8 cellular contexts compared by ENCODE assay signal in the genomic region with DNA sequence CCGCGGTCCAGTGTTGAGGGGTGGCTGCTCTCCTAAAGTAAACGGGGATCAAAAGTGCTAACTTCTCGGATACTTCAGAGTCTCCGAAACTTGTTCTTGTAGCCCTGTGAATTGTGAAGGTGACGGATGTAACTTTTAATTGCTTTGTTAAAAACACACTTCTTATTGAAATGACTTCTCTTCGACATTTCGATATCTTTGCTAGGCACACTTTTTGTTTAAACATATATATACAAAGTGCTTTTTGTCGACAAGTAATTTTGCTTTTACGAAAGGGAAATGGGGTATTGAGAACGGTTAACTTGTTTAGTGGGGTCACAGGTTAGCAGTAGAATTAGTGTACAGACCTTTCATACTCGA. TPM values are rescaled to one million over a fixed set of nuclear protein-coding genes. Genes with fewer than 3 reads are reported as not detected.
DNase-seq lines count a peak whose midpoint lies in the region; ATAC-seq and TF ChIP-seq lines count a peak whose summit lies in the region.

No MANE protein-coding gene starts in this region.

- peaks cover 11% of the 10 kb centered on the region for H3K27me3 Mint-ChIP-seq in activated CD4-positive, alpha-beta T cell treated with anti-CD3 and anti-CD28 coated beads for 36 hours
- H3K27me3 Mint-ChIP-seq in T-helper 17 cell: no peaks in the 10 kb centered on the region

- peaks cover 43% of the 10 kb centered on the region for H3K4me1 Mint-ChIP-seq in activated CD4-positive, alpha-beta T cell treated with anti-CD3 and anti-CD28 coated beads for 36 hours
- H3K4me1 Mint-ChIP-seq in T-helper 17 cell: peaks cover 20% of the 10 kb centered on the region

- peak overlapping the region; percentile 87 for H3K4me3 Mint-ChIP-seq in activated CD4-positive, alpha-beta T cell treated with anti-CD3 and anti-CD28 coated beads for 36 hours
- H3K4me3 Mint-ChIP-seq in T-helper 17 cell: peak overlapping the region; percentile 81

- intact Hi-C loops in activated CD4-positive, alpha-beta T cell treated with anti-CD3 and anti-CD28 coated beads for 36 hours (cut with DNase I, micrococcal nuclease): loop anchor here (1.0 to 5.0 kb wide), 8 partner anchors 88 to 1039 kb away; a partner anchor contains a TSS
- intact Hi-C loops in head of caudate nucleus (cut with DNase I): loop anchor here (10.0 kb wide), 1 partner anchor 175 kb away; no protein-coding TSS in a partner anchor

- DNase-seq in activated CD4-positive, alpha-beta T cell treated with anti-CD3 and anti-CD28 coated beads for 36 hours: no peak
- no peak for DNase-seq in activated CD4-positive, alpha-beta T cell treated with anti-CD3 and anti-CD28 coated beads for 1 hour
- DNase-seq in T-helper 17 cell (no peak), foreskin fibroblast (no peak), head of caudate nucleus (no peak), NCI-H82 (lab: John Stamatoyannopoulos, UW) (no peak)
- DNase-seq in stimulated activated CD4-positive, alpha-beta T cell treated with anti-CD3 and anti-CD28 coated beads, Interleukin-4, amount 100 ng/mL, for 24 hours: no peak

- ATAC-seq in activated CD4-positive, alpha-beta T cell treated with anti-CD3 and anti-CD28 coated beads for 36 hours: no peak
- ATAC-seq in T-helper 17 cell: no peak

- H3K4me3 ChIP-seq in foreskin fibroblast (ENCODE audit: low read depth in 1 of 2, low read length in 2 of 2): peak overlapping the region; percentile 79 to 80
- peak overlapping the region; percentile 80 for H3K4me3 ChIP-seq in skeletal muscle satellite cell (ENCODE audit: low read length)

- no peak for TF ChIP-seq CTCF in foreskin fibroblast (IDR thresholded peaks at IDR 0.05; ENCODE audit: low read depth, low read length)

- H3K36me3 ChIP-seq in skeletal muscle satellite cell (ENCODE audit: insufficient read depth, low read length): no peaks in the 10 kb centered on the region

- H3K9me3 ChIP-seq in T-helper 17 cell (ENCODE audit: control insufficient read depth, low read length, poor library complexity, severe bottlenecking) (no peaks in the 10 kb centered on the region), skeletal muscle satellite cell (replicated peaks; ENCODE audit: low read length) (no peaks in the 10 kb centered on the region)

- H3K27me3 ChIP-seq in skeletal muscle satellite cell (ENCODE audit: control insufficient read depth, insufficient read depth, low read length): no peaks in the 10 kb centered on the region

- CTCF ChIA-PET in activated CD4-positive, alpha-beta T cell treated with anti-CD3 and anti-CD28 coated beads for 36 hours (lab: Charles Lee): interaction anchor here (0.7 kb wide), 1 partner anchor 158 kb away, joined by 3 read pairs; no protein-coding TSS in a partner anchor

- H3K27ac Mint-ChIP-seq in activated CD4-positive, alpha-beta T cell treated with anti-CD3 and anti-CD28 coated beads for 36 hours: peak overlapping the region; percentile 87
- H3K27ac Mint-ChIP-seq in T-helper 17 cell: peak overlapping the region; percentile 60

- peaks cover 23% of the 10 kb centered on the region for H3K9me3 Mint-ChIP-seq in activated CD4-positive, alpha-beta T cell treated with anti-CD3 and anti-CD28 coated beads for 36 hours (ENCODE audit: low read depth)

- POLR2A ChIA-PET in activated CD4-positive, alpha-beta T cell treated with anti-CD3 and anti-CD28 coated beads for 36 hours (lab: Charles Lee): interaction anchor here (0.7 kb wide), 1 partner anchor 573 kb away, joined by 3 read pairs; no protein-coding TSS in a partner anchor

- H3K9ac ChIP-seq in skeletal muscle satellite cell (ENCODE audit: low read depth, low read length): peak overlapping the region; percentile 90

- H3K36me3 Mint-ChIP-seq in activated CD4-positive, alpha-beta T cell treated with anti-CD3 and anti-CD28 coated beads for 36 hours (ENCODE audit: low read depth): peaks cover 52% of the 10 kb centered on the region
- no peaks in the 10 kb centered on the region for H3K36me3 Mint-ChIP-seq in T-helper 17 cell (ENCODE audit: low read depth)

- peaks cover 16% of the 10 kb centered on the region for H3K4me1 ChIP-seq in skeletal muscle satellite cell (ENCODE audit: control insufficient read depth, insufficient read depth, low read length)

- peak overlapping the region; percentile 80 for H3K4me2 ChIP-seq in skeletal muscle satellite cell (ENCODE audit: low read length)

RNA-seq across cellular contexts. Expression of a gene that starts 0.6 kb away (rescaled TPM):
- total RNA-seq in activated CD4-positive, alpha-beta T cell treated with anti-CD3 and anti-CD28 coated beads for 36 hours: 10 to 100 TPM; 19.4 to 20.8 TPM
- 10 to 100 TPM; 69.5 to 72.4 TPM for total RNA-seq in T-helper 17 cell
- total RNA-seq in skeletal muscle satellite cell (2012; rRNA removed): 15.7 and 18.3 TPM in 2 replicates
